ENCODE assay signal across 8 cellular contexts in genomic region chr12:107404981-107405380, GRCh38.
DNase-seq lines count a peak whose midpoint lies in the region; ATAC-seq and TF ChIP-seq lines count a peak whose summit lies in the region.

No MANE protein-coding gene starts in this region.

- ATAC-seq in HCT116, result peak; percentile 97
- ATAC-seq in GM21381 (IDR thresholded peaks at IDR 0.05; ENCODE audit: unreplicated experiment), result no peak

- no peaks in the 10 kb centered on the region for H3K9me3 ChIP-seq in HCT116 (ENCODE audit: control insufficient read depth in 1 of 2, insufficient read depth in 1 of 2, low read depth in 1 of 2, low read length in 2 of 2)
- no peaks in the 10 kb centered on the region for H3K9me3 ChIP-seq in endodermal cell (ENCODE audit: control insufficient read depth, low read length)
- H3K9me3 ChIP-seq in CD8-positive, alpha-beta memory T cell (ENCODE audit: low read length), result no peaks in the 10 kb centered on the region

- no TSS peak for BruUV-seq in HCT116 (replicated peaks; lab: Mats Ljungman, UMichigan)

- H3K27ac ChIP-seq in HCT116 (ENCODE audit: low read depth, low read length) (no peak overlapping the region), endodermal cell (ENCODE audit: low read depth, low read length) (no peak overlapping the region)
- no peak overlapping the region for H3K27ac ChIP-seq in CD8-positive, alpha-beta memory T cell (ENCODE audit: low read depth, low read length)

- H3K4me1 Mint-ChIP-seq in endodermal cell, result no peaks in the 10 kb centered on the region
- peaks cover 6 to 19% (median 11%) of the 10 kb centered on the region in 3 donors for H3K4me1 Mint-ChIP-seq in CD8-positive, alpha-beta memory T cell

- RAD21 ChIA-PET in HCT116 (lab: Charles Lee; ENCODE audit: low non-redundant PET in 1 of 2, low total read pairs in 2 of 2, uncharacterized antibody in 2 of 2, unreplicated experiment in 2 of 2), result interaction anchor here (1.4 to 1.5 kb wide), 2 partner anchors 273 kb away, joined by 6 to 8 read pairs; no protein-coding TSS in a partner anchor

- no peak for TF ChIP-seq POLR2A in HCT116 (IDR thresholded peaks at IDR 0.05; ENCODE audit: borderline replicate concordance, extremely low read depth, insufficient read depth, insufficient read length)

- no peaks in the 10 kb centered on the region for H3K9me3 Mint-ChIP-seq in endodermal cell
- H3K9me3 Mint-ChIP-seq in CD8-positive, alpha-beta memory T cell, result no peaks in the 10 kb centered on the region

- H3K36me3 ChIP-seq in HCT116 (ENCODE audit: control insufficient read depth in 1 of 2, insufficient read depth in 2 of 2, low read length in 2 of 2) (no peaks in the 10 kb centered on the region), endodermal cell (ENCODE audit: control insufficient read depth, insufficient read depth, low read length) (no peaks in the 10 kb centered on the region)
- H3K36me3 ChIP-seq in CD8-positive, alpha-beta memory T cell (ENCODE audit: insufficient read depth, low read length), result no peaks in the 10 kb centered on the region

- no peaks in the 10 kb centered on the region for H4K20me1 ChIP-seq in HCT116 (ENCODE audit: insufficient read depth)

- no peak overlapping the region for H3K4me3 Mint-ChIP-seq in endodermal cell
- no peak overlapping the region for H3K4me3 Mint-ChIP-seq in CD8-positive, alpha-beta memory T cell

- no peak overlapping the region for H3K4me2 ChIP-seq in HCT116 (ENCODE audit: low read length)

- DNase-seq in DMS53 (lab: John Stamatoyannopoulos, UW) (peak; percentile 55), HCT116 (ENCODE audit: low read depth, low spot score) (peak; percentile 57), RKO (ENCODE audit: low spot score) (peak; percentile 62), endodermal cell (peak; percentile 84), DMS79 (lab: John Stamatoyannopoulos, UW) (no peak)
- DNase-seq in stimulated activated CD4-positive, alpha-beta T cell treated with anti-CD3 and anti-CD28 coated beads, Interleukin-2, amount 100 ng/mL, for 48 hours, result peak; percentile 11 to 21
- no peak for DNase-seq in CD8-positive, alpha-beta memory T cell

- no peaks in the 10 kb centered on the region for H3K79me2 ChIP-seq in HCT116 (ENCODE audit: insufficient read depth, low read length)

- no peak overlapping the region for H3K4me3 ChIP-seq in HCT116 (replicated peaks in 1 of 2; ENCODE audit: low read depth in 1 of 2, low read length in 2 of 2)
- H3K4me3 ChIP-seq in endodermal cell (ENCODE audit: low read length), result no peak overlapping the region
- H3K4me3 ChIP-seq in CD8-positive, alpha-beta memory T cell (ENCODE audit: low read length), result no peak overlapping the region

- whole genome bisulfite sequencing in endodermal cell (ENCODE audit: insufficient coverage in 1 of 2, insufficient read length in 1 of 2), 2 experiments, result 56 to 61% methylated on average over 4 of the region's 4 CpGs

- peaks cover 2% of the 10 kb centered on the region for H3K27me3 Mint-ChIP-seq in endodermal cell (ENCODE audit: insufficient read depth)
- peaks cover 0 to 2% of the 10 kb centered on the region in 2 donors for H3K27me3 Mint-ChIP-seq in CD8-positive, alpha-beta memory T cell

- CTCF ChIA-PET in HCT116 (lab: Charles Lee), result interaction anchor here (0.6 to 3.6 kb wide), 14 partner anchors 9 to 313 kb away, joined by 3 to 36 read pairs (median 4); no protein-coding TSS in a partner anchor
- CTCF ChIA-PET in CD8-positive, alpha-beta memory T cell (lab: Charles Lee), result interaction anchor here (0.9 to 2.5 kb wide), 3 partner anchors 93 to 273 kb away, joined by 3 to 12 read pairs (median 5); no protein-coding TSS in a partner anchor

- H3K9me2 ChIP-seq in HCT116 (ENCODE audit: insufficient read depth), result no peaks in the 10 kb centered on the region

- no peak overlapping the region for H2AFZ ChIP-seq in HCT116 (ENCODE audit: low read depth, low read length, poor library complexity, severe bottlenecking)

- peaks cover 0 to 6% of the 10 kb centered on the region in 2 experiments; a peak in 1 of 4 replicates for H3K4me1 ChIP-seq in HCT116 (ENCODE audit: control insufficient read depth in 1 of 2, insufficient read depth in 2 of 2, low read length in 2 of 2)
- no peaks in the 10 kb centered on the region for H3K4me1 ChIP-seq in endodermal cell (ENCODE audit: control insufficient read depth, insufficient read depth, low read length)
- peaks cover 3% of the 10 kb centered on the region for H3K4me1 ChIP-seq in CD8-positive, alpha-beta memory T cell (ENCODE audit: insufficient read depth, low read length)

- no peak overlapping the region for H3K27ac Mint-ChIP-seq in endodermal cell
- H3K27ac Mint-ChIP-seq in CD8-positive, alpha-beta memory T cell, result no peak overlapping the region

- H3K36me3 Mint-ChIP-seq in endodermal cell (ENCODE audit: low read depth), result no peaks in the 10 kb centered on the region
- no peaks in the 10 kb centered on the region for H3K36me3 Mint-ChIP-seq in CD8-positive, alpha-beta memory T cell

- TF ChIP-seq RAD21 in HCT116 (IDR thresholded peaks at IDR 0.05; ENCODE audit: low read depth), result peak; percentile 86

- intact Hi-C loops in HCT116 (cut with micrococcal nuclease), result no loop called here

- TF ChIP-seq CTCF in HCT116 (IDR thresholded peaks at IDR 0.05 in 2 of 3, conservative IDR thresholded peaks at IDR 0.05 in 1 of 3; ENCODE audit: borderline replicate concordance in 1 of 3, insufficient read depth in 1 of 3, low read depth in 2 of 3, low read length in 2 of 3), result peak; percentile 94 to 100 (median 96)
- peak; percentile 86 for TF ChIP-seq CTCF in endodermal cell (conservative IDR thresholded peaks at IDR 0.05)

- H3K27me3 ChIP-seq in HCT116 (ENCODE audit: insufficient read depth, low read length) (no peaks in the 10 kb centered on the region), endodermal cell (ENCODE audit: control insufficient read depth, insufficient read depth, low read length, poor library complexity, severe bottlenecking) (no peaks in the 10 kb centered on the region)
- H3K27me3 ChIP-seq in CD8-positive, alpha-beta memory T cell (ENCODE audit: insufficient read depth, low read length, poor library complexity, severe bottlenecking), result no peaks in the 10 kb centered on the region

- POLR2A ChIA-PET in HCT116 (lab: Charles Lee), result no interaction called here
- POLR2A ChIA-PET in CD8-positive, alpha-beta memory T cell (lab: Charles Lee), result no interaction called here

- no peak overlapping the region for H3K9ac ChIP-seq in HCT116 (ENCODE audit: low read length)
- no peak overlapping the region for H3K9ac ChIP-seq in endodermal cell (ENCODE audit: extremely low read depth, low read length, poor library complexity, severe bottlenecking)

TF ChIP-seq in HCT116, 20 proteins besides CTCF, POLR2A, EP300 and RAD21:
- TF ChIP-seq CEBPB (IDR thresholded peaks at IDR 0.05; ENCODE audit: low read depth), result no peak
- TF ChIP-seq CBX3 (IDR thresholded peaks at IDR 0.05; ENCODE audit: low read depth), result peak; percentile 88
- no peak for TF ChIP-seq ZNF274 (IDR thresholded peaks at IDR 0.05; ENCODE audit: low read depth, low read length)
- TF ChIP-seq MAX (IDR thresholded peaks at IDR 0.05), result no peak
- no peak for TF ChIP-seq FOSL1 (IDR thresholded peaks at IDR 0.05; ENCODE audit: low read depth)
- no peak for TF ChIP-seq ZFX (IDR thresholded peaks at IDR 0.05)
- peak; percentile 62 for TF ChIP-seq YY1 (IDR thresholded peaks at IDR 0.05; ENCODE audit: extremely low read depth, insufficient replicate concordance, low read depth, low read length)

Comparison
In these comparisons a context has a peak if more than half of its experiments do, and no peak if none do; other contexts are left out.
1. DNase-seq: peak in DMS53 (single experiment), HCT116 (single experiment), RKO (single experiment), endodermal cell (single experiment) and stimulated activated CD4-positive, alpha-beta T cell treated with anti-CD3 and anti-CD28 coated beads, Interleukin-2, amount 100 ng/mL, for 48 hours (2 of 2); none in CD8-positive, alpha-beta memory T cell (0 of 5) and DMS79 (single experiment).